1 cellular context compared by ENCODE assay signal in the genomic region with DNA sequence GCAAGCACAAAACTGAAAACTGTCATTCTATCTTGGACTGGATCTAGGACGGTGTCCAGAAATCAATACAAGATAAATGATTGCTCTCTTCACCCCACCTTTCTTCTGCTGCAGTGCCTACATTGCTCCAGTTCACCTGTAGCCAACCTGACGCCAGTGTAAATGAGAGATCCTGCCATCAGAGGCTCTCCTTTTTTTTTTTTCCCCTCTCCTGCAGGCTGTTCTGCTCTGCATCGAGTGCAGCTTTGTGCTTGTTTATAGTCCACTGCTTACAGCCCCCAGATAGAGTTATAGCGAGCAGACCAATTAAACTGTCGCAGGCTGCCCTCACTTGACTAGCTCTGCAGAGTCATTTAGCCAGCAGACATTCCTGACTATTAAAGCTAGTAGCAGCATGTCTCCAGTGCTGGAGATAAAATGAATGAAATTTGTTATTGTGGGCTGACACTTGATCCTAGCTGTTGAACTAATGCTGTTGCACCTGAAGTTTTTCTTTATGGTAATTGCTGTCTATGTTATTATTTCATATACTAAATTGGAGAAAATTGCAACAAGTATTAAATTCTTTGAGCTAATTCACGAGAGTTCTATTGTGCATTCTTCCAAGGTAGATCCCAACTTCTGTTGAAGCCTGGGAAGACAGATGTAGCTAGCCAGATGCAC.
TF ChIP-seq lines count a peak whose summit lies in the region.

No MANE protein-coding gene starts in this region.

TF ChIP-seq in WTC11, 78 proteins besides CTCF, POLR2A, EP300 and RAD21 (continued from another document):
- TF ChIP-seq ZNF138 (CRISPR knock-in tag; conservative IDR thresholded peaks at IDR 0.05) (no peak), FOXP1 (CRISPR knock-in tag; IDR thresholded peaks at IDR 0.05; ENCODE audit: borderline replicate concordance) (no peak), ZNF263 (CRISPR knock-in tag; IDR thresholded peaks at IDR 0.05; ENCODE audit: low read depth) (no peak), EMX1 (CRISPR knock-in tag; IDR thresholded peaks at IDR 0.05) (no peak)
- TF ChIP-seq, protein P1, sequence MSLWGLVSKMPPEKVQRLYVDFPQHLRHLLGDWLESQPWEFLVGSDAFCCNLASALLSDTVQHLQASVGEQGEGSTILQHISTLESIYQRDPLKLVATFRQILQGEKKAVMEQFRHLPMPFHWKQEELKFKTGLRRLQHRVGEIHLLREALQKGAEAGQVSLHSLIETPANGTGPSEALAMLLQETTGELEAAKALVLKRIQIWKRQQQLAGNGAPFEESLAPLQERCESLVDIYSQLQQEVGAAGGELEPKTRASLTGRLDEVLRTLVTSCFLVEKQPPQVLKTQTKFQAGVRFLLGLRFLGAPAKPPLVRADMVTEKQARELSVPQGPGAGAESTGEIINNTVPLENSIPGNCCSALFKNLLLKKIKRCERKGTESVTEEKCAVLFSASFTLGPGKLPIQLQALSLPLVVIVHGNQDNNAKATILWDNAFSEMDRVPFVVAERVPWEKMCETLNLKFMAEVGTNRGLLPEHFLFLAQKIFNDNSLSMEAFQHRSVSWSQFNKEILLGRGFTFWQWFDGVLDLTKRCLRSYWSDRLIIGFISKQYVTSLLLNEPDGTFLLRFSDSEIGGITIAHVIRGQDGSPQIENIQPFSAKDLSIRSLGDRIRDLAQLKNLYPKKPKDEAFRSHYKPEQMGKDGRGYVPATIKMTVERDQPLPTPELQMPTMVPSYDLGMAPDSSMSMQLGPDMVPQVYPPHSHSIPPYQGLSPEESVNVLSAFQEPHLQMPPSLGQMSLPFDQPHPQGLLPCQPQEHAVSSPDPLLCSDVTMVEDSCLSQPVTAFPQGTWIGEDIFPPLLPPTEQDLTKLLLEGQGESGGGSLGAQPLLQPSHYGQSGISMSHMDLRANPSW (CRISPR knock-in tag; conservative IDR thresholded peaks at IDR 0.05; ENCODE audit: low read depth), result no peak
- TF ChIP-seq, protein P2, sequence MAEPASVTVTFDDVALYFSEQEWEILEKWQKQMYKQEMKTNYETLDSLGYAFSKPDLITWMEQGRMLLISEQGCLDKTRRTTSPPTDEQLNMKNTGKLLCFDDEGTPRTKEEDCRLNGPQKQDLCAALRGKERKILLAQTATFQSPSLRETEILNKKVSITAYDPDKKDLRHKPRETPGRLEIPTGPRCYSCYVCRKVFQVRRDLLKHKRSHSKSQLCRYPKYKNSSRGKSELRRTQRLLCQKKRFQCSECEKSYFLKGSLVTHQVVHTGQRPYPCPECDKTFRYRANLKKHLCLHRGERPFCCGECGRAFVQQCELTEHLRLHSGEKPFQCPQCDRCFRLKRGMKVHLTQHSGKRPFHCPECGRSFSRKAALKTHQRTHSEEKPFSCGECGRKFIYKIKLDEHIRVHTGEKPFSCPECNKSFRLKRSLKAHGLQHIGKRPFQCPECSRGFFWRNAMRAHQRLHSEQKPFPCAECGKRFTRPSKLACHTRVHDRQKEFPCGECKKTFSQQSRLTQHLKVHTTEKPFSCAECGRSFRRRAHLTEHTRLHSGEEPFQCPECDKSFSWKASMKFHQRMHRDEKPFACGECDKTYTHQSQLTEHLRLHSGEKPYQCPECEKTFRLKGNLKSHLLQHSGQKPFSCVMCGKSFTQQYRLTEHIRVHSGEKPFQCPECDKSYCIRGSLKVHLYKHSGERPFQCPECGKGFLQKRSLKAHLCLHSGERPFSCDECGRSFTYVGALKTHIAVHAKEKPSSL (CRISPR knock-in tag; conservative IDR thresholded peaks at IDR 0.05), result no peak
- TF ChIP-seq, protein P3, sequence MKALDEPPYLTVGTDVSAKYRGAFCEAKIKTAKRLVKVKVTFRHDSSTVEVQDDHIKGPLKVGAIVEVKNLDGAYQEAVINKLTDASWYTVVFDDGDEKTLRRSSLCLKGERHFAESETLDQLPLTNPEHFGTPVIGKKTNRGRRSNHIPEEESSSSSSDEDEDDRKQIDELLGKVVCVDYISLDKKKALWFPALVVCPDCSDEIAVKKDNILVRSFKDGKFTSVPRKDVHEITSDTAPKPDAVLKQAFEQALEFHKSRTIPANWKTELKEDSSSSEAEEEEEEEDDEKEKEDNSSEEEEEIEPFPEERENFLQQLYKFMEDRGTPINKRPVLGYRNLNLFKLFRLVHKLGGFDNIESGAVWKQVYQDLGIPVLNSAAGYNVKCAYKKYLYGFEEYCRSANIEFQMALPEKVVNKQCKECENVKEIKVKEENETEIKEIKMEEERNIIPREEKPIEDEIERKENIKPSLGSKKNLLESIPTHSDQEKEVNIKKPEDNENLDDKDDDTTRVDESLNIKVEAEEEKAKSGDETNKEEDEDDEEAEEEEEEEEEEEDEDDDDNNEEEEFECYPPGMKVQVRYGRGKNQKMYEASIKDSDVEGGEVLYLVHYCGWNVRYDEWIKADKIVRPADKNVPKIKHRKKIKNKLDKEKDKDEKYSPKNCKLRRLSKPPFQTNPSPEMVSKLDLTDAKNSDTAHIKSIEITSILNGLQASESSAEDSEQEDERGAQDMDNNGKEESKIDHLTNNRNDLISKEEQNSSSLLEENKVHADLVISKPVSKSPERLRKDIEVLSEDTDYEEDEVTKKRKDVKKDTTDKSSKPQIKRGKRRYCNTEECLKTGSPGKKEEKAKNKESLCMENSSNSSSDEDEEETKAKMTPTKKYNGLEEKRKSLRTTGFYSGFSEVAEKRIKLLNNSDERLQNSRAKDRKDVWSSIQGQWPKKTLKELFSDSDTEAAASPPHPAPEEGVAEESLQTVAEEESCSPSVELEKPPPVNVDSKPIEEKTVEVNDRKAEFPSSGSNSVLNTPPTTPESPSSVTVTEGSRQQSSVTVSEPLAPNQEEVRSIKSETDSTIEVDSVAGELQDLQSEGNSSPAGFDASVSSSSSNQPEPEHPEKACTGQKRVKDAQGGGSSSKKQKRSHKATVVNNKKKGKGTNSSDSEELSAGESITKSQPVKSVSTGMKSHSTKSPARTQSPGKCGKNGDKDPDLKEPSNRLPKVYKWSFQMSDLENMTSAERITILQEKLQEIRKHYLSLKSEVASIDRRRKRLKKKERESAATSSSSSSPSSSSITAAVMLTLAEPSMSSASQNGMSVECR (CRISPR knock-in tag; IDR thresholded peaks at IDR 0.05; ENCODE audit: borderline replicate concordance), result no peak
